In the genomic region with DNA sequence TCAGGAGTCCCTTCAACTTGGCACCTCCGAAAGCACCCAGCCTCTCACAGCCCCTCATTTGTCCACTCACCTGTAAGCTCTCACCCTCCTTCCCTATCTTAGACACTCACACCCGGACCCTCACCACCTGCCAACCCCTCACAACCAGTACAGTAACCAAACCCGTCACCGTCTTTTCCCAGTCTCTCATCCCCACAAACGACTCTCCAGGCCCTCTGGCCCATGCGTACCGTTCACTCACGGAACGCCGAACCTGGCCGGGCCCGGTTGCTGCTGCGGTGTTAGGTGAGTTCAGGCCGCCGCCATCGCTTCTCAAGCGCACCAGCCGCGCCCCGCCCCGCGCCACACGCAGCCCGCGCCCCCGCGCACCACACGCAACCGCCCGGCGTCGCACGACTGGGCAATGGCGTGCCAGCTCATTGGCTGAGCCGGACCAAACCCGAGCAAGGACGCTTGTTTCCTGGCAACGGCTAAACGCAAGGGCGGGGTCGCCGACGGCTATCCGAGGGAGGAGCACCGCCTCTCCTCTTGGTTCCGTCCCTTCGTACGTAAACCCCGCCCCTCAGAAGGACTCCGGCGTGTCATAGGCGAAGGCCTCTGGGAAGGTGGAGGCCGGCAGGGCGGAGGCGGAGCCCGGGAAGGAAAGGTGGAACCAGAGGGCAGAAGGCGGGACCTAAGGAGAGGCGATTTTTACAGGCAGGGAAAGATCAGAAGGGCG, we compare ENCODE assay signal across 8 cellular contexts. TPM values are rescaled to one million over a fixed set of nuclear protein-coding genes. Genes with fewer than 3 reads are reported as not detected.
DNase-seq lines count a peak whose midpoint lies in the region; ATAC-seq and TF ChIP-seq lines count a peak whose summit lies in the region.

Gene FHIP1B (minus strand): TSS at position 323 of the 718 bp plus-strand sequence. CDS start 10,120 bp downstream, outside the sequence.

- H3K27ac ChIP-seq in PC-3 (ENCODE audit: low read length) (peak within 1 kb of the TSS; percentile 52), epithelial cell of prostate (peak within 1 kb of the TSS; percentile 81)

- no peaks in the 10 kb centered on the region for H3K9me2 ChIP-seq in PC-3 (replicated peaks; ENCODE audit: low read length)

- H3K4me1 Mint-ChIP-seq in IgD-negative memory B cell = peaks cover 18 to 33% (median 29%) of the 10 kb centered on the region in 3 donors

- DNase-seq in DMS 273 treated with DMSO at 0.1 percent for 48 hours (lab: John Stamatoyannopoulos, UW) (peak; percentile 94), PC-3 (peak; percentile 99), activated T-cell treated with anti-CD3 and anti-CD28 coated beads for 48 hours (ENCODE audit: low read depth) (peak; percentile 99), epithelial cell of prostate (ENCODE audit: low read depth, low spot score) (peak; percentile 99), mucosa of descending colon (peak; percentile 99 to 100 (median 99))
- peak; percentile 97 to 99 for DNase-seq in stimulated activated CD8-positive, alpha-beta memory T cell treated with anti-CD3 and anti-CD28 coated beads, Interleukin-4, amount 100 ng/mL, for 4 hours (ENCODE audit: low read depth in 2 of 2, low spot score in 1 of 2)

- H3K4me3 Mint-ChIP-seq in IgD-negative memory B cell = peak within 1 kb of the TSS; percentile 85 to 99 (median 98)

- H3K79me2 ChIP-seq in PC-3 (ENCODE audit: low read length) = peaks cover 49% of the 10 kb centered on the region

- intact Hi-C loops in PC-3 (cut with micrococcal nuclease) (loop anchor here (1.0 kb wide), 1 partner anchor 15 kb away; no protein-coding TSS in a partner anchor), mucosa of descending colon (cut with DNase I, micrococcal nuclease) (no loop called here)

- H3K9ac ChIP-seq in PC-3 (ENCODE audit: low read length) = peak within 1 kb of the TSS; percentile 91

- peaks cover 2% of the 10 kb centered on the region for H3K27me3 Mint-ChIP-seq in IgD-negative memory B cell

- ATAC-seq in GM21529 (IDR thresholded peaks at IDR 0.05; ENCODE audit: unreplicated experiment) = peak; percentile 95
- ATAC-seq in PC-3 = peak; percentile 95
- peak; percentile 93 for ATAC-seq in mucosa of descending colon

- CTCF ChIA-PET in PC-3 (lab: Charles Lee) = no interaction called here

- H2AFZ ChIP-seq in PC-3 (ENCODE audit: low read length) = peak within 1 kb of the TSS; percentile 100

- TF ChIP-seq CTCF in PC-3 (conservative IDR thresholded peaks at IDR 0.05; ENCODE audit: low read depth, low read length) = no peak
- TF ChIP-seq CTCF in mucosa of descending colon (IDR thresholded peaks at IDR 0.05) = no peak

- H3K9me3 Mint-ChIP-seq in IgD-negative memory B cell = no peaks in the 10 kb centered on the region

- BruUV-seq in PC-3 (replicated peaks; lab: Mats Ljungman, UMichigan) = no TSS peak

- H3F3A ChIP-seq in PC-3 (ENCODE audit: low read length, unreplicated experiment) = no peaks in the 10 kb centered on the region

- peak within 1 kb of the TSS; percentile 84 to 97 (median 96) for H3K27ac Mint-ChIP-seq in IgD-negative memory B cell

- peak within 1 kb of the TSS; percentile 99 for H3K4me2 ChIP-seq in PC-3 (ENCODE audit: low read length)

- peaks cover 5% of the 10 kb centered on the region; the same call in 1 of the 2 replicates for H4K20me1 ChIP-seq in PC-3 (ENCODE audit: low read length)

- no peaks in the 10 kb centered on the region for H3K36me3 Mint-ChIP-seq in IgD-negative memory B cell

- H3K9me3 ChIP-seq in PC-3 (ENCODE audit: low read length) (no peaks in the 10 kb centered on the region), mucosa of descending colon (no peaks in the 10 kb centered on the region)

- peaks cover 11% of the 10 kb centered on the region for H3K4me1 ChIP-seq in PC-3 (ENCODE audit: insufficient read depth, low read length)
- H3K4me1 ChIP-seq in mucosa of descending colon (ENCODE audit: low read depth) = peaks cover 25% of the 10 kb centered on the region

- no peaks in the 10 kb centered on the region for H3K27me3 ChIP-seq in PC-3 (ENCODE audit: low read length)

- H3K4me3 ChIP-seq in PC-3 (ENCODE audit: low read length) (peak within 1 kb of the TSS; percentile 91), mucosa of descending colon (peak within 1 kb of the TSS; percentile 54)

- POLR2A ChIA-PET in PC-3 (lab: Charles Lee; ENCODE audit: unreplicated experiment) = interaction anchor here (0.5 kb wide), 1 partner anchor 19 kb away, joined by 5 read pairs; no protein-coding TSS in a partner anchor

- H3K36me3 ChIP-seq in PC-3 (ENCODE audit: low read depth, low read length) (no peaks in the 10 kb centered on the region), mucosa of descending colon (ENCODE audit: low read depth) (peaks cover 4% of the 10 kb centered on the region)

RNA-seq across cellular contexts. Expression of gene FHIP1B, which starts in this region (rescaled TPM):
- polyA plus RNA-seq in IgD-negative memory B cell = 14.9 TPM
- total RNA-seq in PC-3 (2014; rRNA removed) (23.3 and 30.4 TPM in 2 replicates), mucosa of descending colon (100 to 1,000 TPM in 1 of 3 donors, 10 to 100 TPM in 2; 78.0 to 195 (median 92.1) TPM)

Comparison
In these comparisons a context has a peak if more than half of its experiments do, and no peak if none do; other contexts are left out.
1. Peak in every context shown above with its lines: DNase-seq, ATAC-seq, H3K4me3 ChIP-seq and H3K27ac ChIP-seq.